2 cellular contexts compared by ENCODE assay signal in the genomic region with DNA sequence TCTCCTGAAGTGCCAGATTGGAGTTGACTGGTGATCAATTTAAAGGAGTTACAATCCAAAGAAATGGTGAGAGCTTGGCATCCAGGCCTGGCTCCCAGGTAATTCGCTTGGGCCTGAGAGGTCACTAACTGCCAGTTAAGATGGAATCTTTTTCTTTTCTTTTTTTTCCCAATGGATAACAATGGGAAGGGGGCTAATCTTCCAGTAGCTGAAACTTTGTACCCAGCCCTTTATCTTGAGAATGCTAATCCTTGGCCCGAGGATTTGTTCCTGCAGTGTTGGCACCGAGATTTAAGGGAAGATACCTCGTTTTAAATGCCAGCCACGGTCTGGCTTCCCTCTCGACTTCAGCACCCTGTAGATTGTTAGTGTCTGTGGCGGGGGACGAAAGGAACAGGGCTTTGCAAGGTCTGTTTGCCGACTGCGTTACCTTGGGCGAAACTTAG.
TF ChIP-seq lines count a peak whose summit lies in the region.

No MANE protein-coding gene starts in this region.

TF ChIP-seq in SK-N-SH, 30 proteins besides CTCF, POLR2A, EP300 and RAD21 (continued from another document):
- TF ChIP-seq, protein P1, sequence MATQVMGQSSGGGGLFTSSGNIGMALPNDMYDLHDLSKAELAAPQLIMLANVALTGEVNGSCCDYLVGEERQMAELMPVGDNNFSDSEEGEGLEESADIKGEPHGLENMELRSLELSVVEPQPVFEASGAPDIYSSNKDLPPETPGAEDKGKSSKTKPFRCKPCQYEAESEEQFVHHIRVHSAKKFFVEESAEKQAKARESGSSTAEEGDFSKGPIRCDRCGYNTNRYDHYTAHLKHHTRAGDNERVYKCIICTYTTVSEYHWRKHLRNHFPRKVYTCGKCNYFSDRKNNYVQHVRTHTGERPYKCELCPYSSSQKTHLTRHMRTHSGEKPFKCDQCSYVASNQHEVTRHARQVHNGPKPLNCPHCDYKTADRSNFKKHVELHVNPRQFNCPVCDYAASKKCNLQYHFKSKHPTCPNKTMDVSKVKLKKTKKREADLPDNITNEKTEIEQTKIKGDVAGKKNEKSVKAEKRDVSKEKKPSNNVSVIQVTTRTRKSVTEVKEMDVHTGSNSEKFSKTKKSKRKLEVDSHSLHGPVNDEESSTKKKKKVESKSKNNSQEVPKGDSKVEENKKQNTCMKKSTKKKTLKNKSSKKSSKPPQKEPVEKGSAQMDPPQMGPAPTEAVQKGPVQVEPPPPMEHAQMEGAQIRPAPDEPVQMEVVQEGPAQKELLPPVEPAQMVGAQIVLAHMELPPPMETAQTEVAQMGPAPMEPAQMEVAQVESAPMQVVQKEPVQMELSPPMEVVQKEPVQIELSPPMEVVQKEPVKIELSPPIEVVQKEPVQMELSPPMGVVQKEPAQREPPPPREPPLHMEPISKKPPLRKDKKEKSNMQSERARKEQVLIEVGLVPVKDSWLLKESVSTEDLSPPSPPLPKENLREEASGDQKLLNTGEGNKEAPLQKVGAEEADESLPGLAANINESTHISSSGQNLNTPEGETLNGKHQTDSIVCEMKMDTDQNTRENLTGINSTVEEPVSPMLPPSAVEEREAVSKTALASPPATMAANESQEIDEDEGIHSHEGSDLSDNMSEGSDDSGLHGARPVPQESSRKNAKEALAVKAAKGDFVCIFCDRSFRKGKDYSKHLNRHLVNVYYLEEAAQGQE (IDR thresholded peaks at IDR 0.05; ENCODE audit: low read depth, low read length) = no peak
- TF ChIP-seq CHD2 (IDR thresholded peaks at IDR 0.05; ENCODE audit: low read length, partially characterized antibody) = no peak
TF ChIP-seq in SK-N-SH: peak in this region for 0.

TF ChIP-seq in SK-N-SH treated with all-trans-retinoic acid at 6 μM for 48 hours, 23 proteins besides CTCF, POLR2A, EP300 and RAD21 (continued from another document):
- TF ChIP-seq, protein P2, sequence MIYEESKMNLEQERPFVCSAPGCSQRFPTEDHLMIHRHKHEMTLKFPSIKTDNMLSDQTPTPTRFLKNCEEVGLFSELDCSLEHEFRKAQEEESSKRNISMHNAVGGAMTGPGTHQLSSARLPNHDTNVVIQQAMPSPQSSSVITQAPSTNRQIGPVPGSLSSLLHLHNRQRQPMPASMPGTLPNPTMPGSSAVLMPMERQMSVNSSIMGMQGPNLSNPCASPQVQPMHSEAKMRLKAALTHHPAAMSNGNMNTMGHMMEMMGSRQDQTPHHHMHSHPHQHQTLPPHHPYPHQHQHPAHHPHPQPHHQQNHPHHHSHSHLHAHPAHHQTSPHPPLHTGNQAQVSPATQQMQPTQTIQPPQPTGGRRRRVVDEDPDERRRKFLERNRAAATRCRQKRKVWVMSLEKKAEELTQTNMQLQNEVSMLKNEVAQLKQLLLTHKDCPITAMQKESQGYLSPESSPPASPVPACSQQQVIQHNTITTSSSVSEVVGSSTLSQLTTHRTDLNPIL (CRISPR knock-in tag; IDR thresholded peaks at IDR 0.05; ENCODE audit: low read depth) = no peak
- no peak for TF ChIP-seq ZNF565 (CRISPR knock-in tag; conservative IDR thresholded peaks at IDR 0.05; ENCODE audit: low read depth)
TF ChIP-seq in SK-N-SH treated with all-trans-retinoic acid at 6 μM for 48 hours: peak in this region for 0.
